ENCODE assay signal across 1 cellular context in the genomic region with DNA sequence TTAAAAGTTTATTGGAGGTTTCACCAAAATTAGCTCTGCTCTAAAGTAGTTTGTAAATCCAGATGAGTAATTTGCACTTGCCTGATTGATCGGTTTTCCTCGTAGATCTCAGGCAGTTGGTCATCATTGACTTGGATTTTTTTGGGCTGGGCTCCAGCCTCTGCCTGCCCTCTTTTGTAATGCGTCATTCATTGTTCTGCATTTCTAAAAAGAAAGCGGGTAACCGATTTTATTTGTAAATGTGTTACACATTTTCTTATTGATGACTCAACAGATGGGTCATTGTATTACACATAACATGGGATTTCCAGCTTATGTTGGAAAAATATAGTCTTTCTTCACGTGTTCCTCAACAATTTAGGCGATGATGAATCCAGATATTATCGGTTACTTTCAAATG.
TF ChIP-seq lines count a peak whose summit lies in the region.

No MANE protein-coding gene starts in this region.

TF ChIP-seq in IMR-90, 13 proteins besides CTCF, POLR2A, EP300 and RAD21:
- TF ChIP-seq FOS (IDR thresholded peaks at IDR 0.05; ENCODE audit: low read depth, low read length) (peak; percentile 88), BHLHE40 (IDR thresholded peaks at IDR 0.05; ENCODE audit: low read depth, low read length) (peak; percentile 74; the same call in 1 of the 2 replicates), RFX5 (IDR thresholded peaks at IDR 0.05; ENCODE audit: low read depth, low read length) (no peak), NFE2L2 (IDR thresholded peaks at IDR 0.05; ENCODE audit: low read depth, low read length) (no peak), MAZ (IDR thresholded peaks at IDR 0.05; ENCODE audit: borderline replicate concordance, low read depth, low read length) (no peak), CEBPB (IDR thresholded peaks at IDR 0.05; ENCODE audit: low read depth, low read length) (peak; percentile 80), RCOR1 (IDR thresholded peaks at IDR 0.05; ENCODE audit: insufficient replicate concordance, low read length) (no peak), CHD1 (IDR thresholded peaks at IDR 0.05; ENCODE audit: low read depth, low read length) (no peak), MXI1 (IDR thresholded peaks at IDR 0.05; ENCODE audit: borderline replicate concordance, low read depth, low read length) (no peak), MAFK (IDR thresholded peaks at IDR 0.05; ENCODE audit: low read depth, low read length) (peak; percentile 66), SMC3 (IDR thresholded peaks at IDR 0.05; ENCODE audit: low read depth, low read length) (no peak)
- TF ChIP-seq, protein P1, sequence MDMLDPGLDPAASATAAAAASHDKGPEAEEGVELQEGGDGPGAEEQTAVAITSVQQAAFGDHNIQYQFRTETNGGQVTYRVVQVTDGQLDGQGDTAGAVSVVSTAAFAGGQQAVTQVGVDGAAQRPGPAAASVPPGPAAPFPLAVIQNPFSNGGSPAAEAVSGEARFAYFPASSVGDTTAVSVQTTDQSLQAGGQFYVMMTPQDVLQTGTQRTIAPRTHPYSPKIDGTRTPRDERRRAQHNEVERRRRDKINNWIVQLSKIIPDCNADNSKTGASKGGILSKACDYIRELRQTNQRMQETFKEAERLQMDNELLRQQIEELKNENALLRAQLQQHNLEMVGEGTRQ (IDR thresholded peaks at IDR 0.05; ENCODE audit: low read depth, low read length): peak; percentile 74
- TF ChIP-seq, protein P2, sequence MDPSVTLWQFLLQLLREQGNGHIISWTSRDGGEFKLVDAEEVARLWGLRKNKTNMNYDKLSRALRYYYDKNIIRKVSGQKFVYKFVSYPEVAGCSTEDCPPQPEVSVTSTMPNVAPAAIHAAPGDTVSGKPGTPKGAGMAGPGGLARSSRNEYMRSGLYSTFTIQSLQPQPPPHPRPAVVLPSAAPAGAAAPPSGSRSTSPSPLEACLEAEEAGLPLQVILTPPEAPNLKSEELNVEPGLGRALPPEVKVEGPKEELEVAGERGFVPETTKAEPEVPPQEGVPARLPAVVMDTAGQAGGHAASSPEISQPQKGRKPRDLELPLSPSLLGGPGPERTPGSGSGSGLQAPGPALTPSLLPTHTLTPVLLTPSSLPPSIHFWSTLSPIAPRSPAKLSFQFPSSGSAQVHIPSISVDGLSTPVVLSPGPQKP (IDR thresholded peaks at IDR 0.05; ENCODE audit: borderline replicate concordance, low read depth, low read length): no peak
TF ChIP-seq in IMR-90: peak in this region for 5.
